30 cellular contexts compared by ENCODE assay signal in genomic region chr22:38612217-38613006, GRCh38.
"Had no signal": no experiment of that assay in that cellular context is flagged by ENCODE, and none has a peak within 500 bp of the region (broad histone marks: within the 10 kb centered on the region; RNA-seq: fewer than 3 reads in every experiment).

No MANE protein-coding gene starts in this region.

- H3K27me3 ChIP-seq: colonic mucosa, esophagus squamous epithelium, heart right ventricle, neutrophil, right atrium auricular region, tibial nerve, upper lobe of left lung had no signal

- H3K36me3 ChIP-seq: colonic mucosa, esophagus squamous epithelium, heart right ventricle, neutrophil, right atrium auricular region, thoracic aorta, tibial nerve, upper lobe of left lung had no signal

- H2AFZ ChIP-seq: parathyroid adenoma had no signal

- ATAC-seq: left colon; mucosa of descending colon; natural killer cell treated with Interleukin-12 subunit alpha and Interleukin-12 subunit beta and Interleukin-15 and Interleukin-18, amount 100 ng/mL, for 72 hours; stimulated activated naive B cell treated with anti-CD40 and anti-IgM and Interleukin-4, amounts not matched to agents 10 μg/mL and 1 μg/mL and 100 μg/mL, for 72 hours had no signal

- H3K4me3 Mint-ChIP-seq: dendritic cell treated with granulocyte-macrophage colony-stimulating factor and Interleukin-4, amounts not matched to agents 40 ng/mL and 50 ng/mL, for 4 days; endodermal cell; mesothelial cell of epicardium; naive B cell; natural killer cell treated with Interleukin-12 subunit alpha and Interleukin-12 subunit beta and Interleukin-15 and Interleukin-18, amount 100 ng/mL, for 72 hours; neural crest cell; stimulated activated naive B cell treated with anti-CD40 and anti-IgM and Interleukin-4, amounts not matched to agents 10 μg/mL and 1 μg/mL and 100 μg/mL, for 72 hours; stimulated activated naive CD8-positive, alpha-beta T cell treated with anti-CD3 and anti-CD28 coated beads, Interleukin-15, Interleukin-2, amounts not matched to agents 100 ng/mL and 50 ng/mL, for 24 hours had no signal

- FAIRE-seq: islet of Langerhans, urothelium cell line had no signal

- H3K9me3 ChIP-seq: colonic mucosa, mucosa of descending colon, neutrophil, right atrium auricular region, thoracic aorta, tibial nerve, upper lobe of left lung had no signal

- H3K79me2 ChIP-seq: parathyroid adenoma had no signal

- H3K27me3 Mint-ChIP-seq: progenitor cell of endocrine pancreas had no signal

- DNase-seq: colonic mucosa; effector CD8-positive, alpha-beta T cell; endodermal cell; esophagus squamous epithelium; foreskin melanocyte; glutamatergic neuron; heart right ventricle; hippocampal formation; left colon; mesenchymal stem cell; mucosa of descending colon; naive B cell; stimulated activated CD4-positive, alpha-beta T cell treated with anti-CD3 and anti-CD28 coated beads, Interleukin-15, amount 100 ng/mL, for 24 hours; stimulated activated CD4-positive, alpha-beta T cell treated with anti-CD3 and anti-CD28 coated beads, Interleukin-2, amount 100 ng/mL, for 48 hours; stimulated activated naive B cell treated with anti-CD40 and anti-IgM and Interleukin-4, amounts not matched to agents 10 μg/mL and 1 μg/mL and 100 μg/mL, for 72 hours; upper lobe of left lung had no signal

- H3K4me1 ChIP-seq: colonic mucosa, parathyroid adenoma, right atrium auricular region, tibial nerve, upper lobe of left lung had no signal

- H3K27ac ChIP-seq: colonic mucosa, esophagus squamous epithelium, neutrophil, parathyroid adenoma, right atrium auricular region, skin epidermis, thoracic aorta, tibial nerve, upper lobe of left lung had no signal

- H3K27ac Mint-ChIP-seq: dendritic cell treated with granulocyte-macrophage colony-stimulating factor and Interleukin-4, amounts not matched to agents 40 ng/mL and 50 ng/mL, for 4 days; endodermal cell; mesothelial cell of epicardium; naive B cell; natural killer cell treated with Interleukin-12 subunit alpha and Interleukin-12 subunit beta and Interleukin-15 and Interleukin-18, amount 100 ng/mL, for 72 hours; progenitor cell of endocrine pancreas; stimulated activated naive B cell treated with anti-CD40 and anti-IgM and Interleukin-4, amounts not matched to agents 10 μg/mL and 1 μg/mL and 100 μg/mL, for 72 hours; stimulated activated naive CD8-positive, alpha-beta T cell treated with anti-CD3 and anti-CD28 coated beads, Interleukin-15, Interleukin-2, amounts not matched to agents 100 ng/mL and 50 ng/mL, for 24 hours had no signal

- H3K4me3 ChIP-seq: colonic mucosa, esophagus squamous epithelium, heart right ventricle, mucosa of descending colon, right atrium auricular region, skin epidermis, thoracic aorta, tibial nerve, upper lobe of left lung had no signal

- H3K36me3 Mint-ChIP-seq: naive B cell; natural killer cell treated with Interleukin-12 subunit alpha and Interleukin-12 subunit beta and Interleukin-15 and Interleukin-18, amount 100 ng/mL, for 72 hours had no signal

- H3K4me1 Mint-ChIP-seq: endodermal cell; mesothelial cell of epicardium; naive B cell; stimulated activated naive B cell treated with anti-CD40 and anti-IgM and Interleukin-4, amounts not matched to agents 10 μg/mL and 1 μg/mL and 100 μg/mL, for 72 hours had no signal

- H3K9ac ChIP-seq: parathyroid adenoma had no signal
